Comparison of ENCODE assay signal across 12 cellular contexts in genomic region chr3:25453521-25454410, GRCh38.
DNase-seq lines count a peak whose midpoint lies in the region; ATAC-seq and TF ChIP-seq lines count a peak whose summit lies in the region.
"Had no signal": no experiment of that assay in that cellular context is flagged by ENCODE, and none has a peak within 500 bp of the region (broad histone marks: within the 10 kb centered on the region; RNA-seq: fewer than 3 reads in every experiment).

No MANE protein-coding gene starts in this region.

- H3K4me2 ChIP-seq in BLaER1 = peak overlapping the region; percentile 55

- peaks cover 23% of the 10 kb centered on the region for H3K4me1 ChIP-seq in BLaER1
- H3K4me1 ChIP-seq in RWPE2 (ENCODE audit: insufficient read depth, poor library complexity, severe bottlenecking) = peaks cover 8% of the 10 kb centered on the region
- peaks cover 28% of the 10 kb centered on the region for H3K4me1 ChIP-seq in rectal smooth muscle tissue (ENCODE audit: control insufficient read depth, insufficient read depth, low read length)

- H4K20me1 ChIP-seq in BLaER1 = no peaks in the 10 kb centered on the region

- H3K27ac ChIP-seq in BLaER1 (no peak overlapping the region), RWPE2 (ENCODE audit: poor library complexity, severe bottlenecking) (peak overlapping the region; percentile 7), rectal smooth muscle tissue (ENCODE audit: low read depth, low read length) (peak overlapping the region; percentile 9)

- H3K36me3 ChIP-seq in BLaER1 (no peaks in the 10 kb centered on the region), RWPE2 (ENCODE audit: low read depth) (no peaks in the 10 kb centered on the region), rectal smooth muscle tissue (ENCODE audit: control insufficient read depth, insufficient read depth, low read length) (no peaks in the 10 kb centered on the region)

- no peak for ATAC-seq in RWPE2 (ENCODE audit: low read depth)
- no peak for ATAC-seq in GM18873 (IDR thresholded peaks at IDR 0.05; ENCODE audit: low FRiP score, unreplicated experiment)
- no peak for ATAC-seq in HG02981 (IDR thresholded peaks at IDR 0.05; ENCODE audit: unreplicated experiment)
- ATAC-seq: PC-3 had no signal

- TF ChIP-seq CTCF in RWPE2 (IDR thresholded peaks at IDR 0.05; ENCODE audit: poor library complexity, severe bottlenecking) = no peak
- TF ChIP-seq CTCF in fibroblast of mammary gland (conservative IDR thresholded peaks at IDR 0.05; ENCODE audit: control insufficient read depth, insufficient read depth, low read depth, low read length) = no peak

- no peak overlapping the region for H3K4me3 ChIP-seq in BLaER1
- no peak overlapping the region for H3K4me3 ChIP-seq in RWPE2 (ENCODE audit: severe bottlenecking)
- H3K4me3 ChIP-seq in fibroblast of mammary gland (ENCODE audit: control insufficient read depth, low read depth, low read length) = peak overlapping the region; percentile 43
- H3K4me3 ChIP-seq in rectal smooth muscle tissue (ENCODE audit: low read length) = no peak overlapping the region

- H3K9me3 ChIP-seq in BLaER1 = no peaks in the 10 kb centered on the region
- no peaks in the 10 kb centered on the region for H3K9me3 ChIP-seq in RWPE2 (ENCODE audit: severe bottlenecking)

- no peaks in the 10 kb centered on the region for H3K27me3 ChIP-seq in BLaER1
- no peaks in the 10 kb centered on the region for H3K27me3 ChIP-seq in RWPE2 (ENCODE audit: insufficient read depth, poor library complexity, severe bottlenecking)
- H3K27me3 ChIP-seq in rectal smooth muscle tissue (ENCODE audit: control insufficient read depth, insufficient read depth, low read length) = no peaks in the 10 kb centered on the region

- no peak for DNase-seq in RWPE2 (ENCODE audit: low spot score)
- DNase-seq in fibroblast of mammary gland (ENCODE audit: low read depth) = peak; percentile 89
- DNase-seq in DMS 273 treated with DMSO at 0.1 percent for 48 hours (lab: John Stamatoyannopoulos, UW) = no peak
- no peak for DNase-seq in HPDE6-E6E7 (ENCODE audit: extremely low spot score)
- DNase-seq: activated CD4-positive, CD25-positive, alpha-beta regulatory T cell; NCI-H1694; stimulated activated CD4-positive, alpha-beta T cell treated with anti-CD3 and anti-CD28 coated beads, Interleukin-12 subunit alpha, Interleukin-12 subunit beta, amount 100 ng/mL, for 4 hours had no signal

- H3K9ac ChIP-seq in BLaER1 = no peak overlapping the region
- H3K9ac ChIP-seq in rectal smooth muscle tissue (ENCODE audit: low read length) = no peak overlapping the region
